ENCODE assay signal across 14 cellular contexts in genomic region chr15:29039466-29040366, GRCh38.
DNase-seq lines count a peak whose midpoint lies in the region; ATAC-seq and TF ChIP-seq lines count a peak whose summit lies in the region.
"Had no signal": no experiment of that assay in that cellular context is flagged by ENCODE, and none has a peak within 500 bp of the region (broad histone marks: within the 10 kb centered on the region; RNA-seq: fewer than 3 reads in every experiment).

No MANE protein-coding gene starts in this region.

- H3K27me3 ChIP-seq in iPS-18a (ENCODE audit: control insufficient read depth, insufficient read depth, low read length) (no peaks in the 10 kb centered on the region), foreskin keratinocyte (no peaks in the 10 kb centered on the region)
- H3K27me3 ChIP-seq: body of pancreas had no signal

- no peaks in the 10 kb centered on the region for H3K9me3 Mint-ChIP-seq in activated T-cell treated with anti-CD3 and anti-CD28 coated beads, Interleukin-2, amount 50 U/mL, for 72 hours
- H3K9me3 Mint-ChIP-seq in stimulated activated naive CD8-positive, alpha-beta T cell treated with anti-CD3 and anti-CD28 coated beads, Interleukin-15, amount 100 ng/mL, for 72 hours: no peaks in the 10 kb centered on the region
- H3K9me3 Mint-ChIP-seq: IgD-negative memory B cell had no signal

- no peak for TF ChIP-seq CTCF in foreskin keratinocyte (conservative IDR thresholded peaks at IDR 0.05)

- no peak overlapping the region for H3K4me3 ChIP-seq in iPS-18a (ENCODE audit: low read length)
- H3K4me3 ChIP-seq: body of pancreas, SK-N-MC had no signal

- peaks cover 3 to 5% of the 10 kb centered on the region in 2 donors for H3K36me3 Mint-ChIP-seq in activated T-cell treated with anti-CD3 and anti-CD28 coated beads, Interleukin-2, amount 50 U/mL, for 72 hours (ENCODE audit: insufficient read depth in 2 of 2)
- H3K36me3 Mint-ChIP-seq: IgD-negative memory B cell had no signal

- H3K4me1 ChIP-seq in iPS-18a (ENCODE audit: control insufficient read depth, low read depth, low read length) (peaks cover 24% of the 10 kb centered on the region), foreskin keratinocyte (no peaks in the 10 kb centered on the region)

- H3K4me1 Mint-ChIP-seq in activated T-cell treated with anti-CD3 and anti-CD28 coated beads, Interleukin-2, amount 50 U/mL, for 72 hours (ENCODE audit: low read depth): peaks cover 48% of the 10 kb centered on the region
- H3K4me1 Mint-ChIP-seq in stimulated activated naive CD8-positive, alpha-beta T cell treated with anti-CD3 and anti-CD28 coated beads, Interleukin-15, amount 100 ng/mL, for 72 hours: peaks cover 92% of the 10 kb centered on the region
- H3K4me1 Mint-ChIP-seq: IgD-negative memory B cell had no signal

- peak overlapping the region; percentile 57 to 87 for H3K4me3 Mint-ChIP-seq in activated T-cell treated with anti-CD3 and anti-CD28 coated beads, Interleukin-2, amount 50 U/mL, for 72 hours
- peak overlapping the region; percentile 49 to 72 for H3K4me3 Mint-ChIP-seq in stimulated activated naive CD8-positive, alpha-beta T cell treated with anti-CD3 and anti-CD28 coated beads, Interleukin-15, amount 100 ng/mL, for 72 hours

- H3K27ac Mint-ChIP-seq in activated T-cell treated with anti-CD3 and anti-CD28 coated beads, Interleukin-2, amount 50 U/mL, for 72 hours: peak overlapping the region; percentile 72
- peak overlapping the region in 1 of 2 donors; percentile 22 for H3K27ac Mint-ChIP-seq in stimulated activated naive CD8-positive, alpha-beta T cell treated with anti-CD3 and anti-CD28 coated beads, Interleukin-15, amount 100 ng/mL, for 72 hours
- H3K27ac Mint-ChIP-seq: IgD-negative memory B cell had no signal

- DNase-seq in stimulated activated CD4-positive, alpha-beta T cell treated with anti-CD3 and anti-CD28 coated beads, Interleukin-12 subunit alpha, Interleukin-12 subunit beta, amount 100 ng/mL, for 48 hours (ENCODE audit: low read depth in 2 of 3, low spot score in 1 of 3): peak in 2 of 3 donors; percentile 12 to 22
- no peak for DNase-seq in stimulated activated CD4-positive, alpha-beta T cell treated with anti-CD3 and anti-CD28 coated beads, Interleukin-4, amount 100 ng/mL, for 1 hour
- peak; percentile 50 to 56 for DNase-seq in activated T-cell treated with anti-CD3 and anti-CD28 coated beads, Interleukin-2, amount 50 U/mL, for 72 hours
- peak; percentile 57 to 58 for DNase-seq in stimulated activated naive CD8-positive, alpha-beta T cell treated with anti-CD3 and anti-CD28 coated beads, Interleukin-15, amount 100 ng/mL, for 72 hours
- no peak for DNase-seq in NCI-H82 (lab: John Stamatoyannopoulos, UW)
- no peak for DNase-seq in NCI-H2196 (lab: John Stamatoyannopoulos, UW; ENCODE audit: unreplicated experiment)
- DNase-seq in foreskin keratinocyte: no peak
- DNase-seq: body of pancreas, mammary epithelial cell, NCI-H1417 had no signal

- H3K36me3 ChIP-seq in iPS-18a (ENCODE audit: control insufficient read depth, low read depth, low read length): no peaks in the 10 kb centered on the region

- H3K9ac ChIP-seq in iPS-18a (ENCODE audit: low read length): peak overlapping the region; percentile 29

- ATAC-seq in activated T-cell treated with anti-CD3 and anti-CD28 coated beads, Interleukin-2, amount 50 U/mL, for 72 hours (replicated peaks in 1 of 2): peak; percentile 92 to 95
- peak; percentile 97 for ATAC-seq in stimulated activated naive CD8-positive, alpha-beta T cell treated with anti-CD3 and anti-CD28 coated beads, Interleukin-15, amount 100 ng/mL, for 72 hours
- ATAC-seq in foreskin keratinocyte: no peak
- ATAC-seq: body of pancreas had no signal

- no peaks in the 10 kb centered on the region for H3K27me3 Mint-ChIP-seq in activated T-cell treated with anti-CD3 and anti-CD28 coated beads, Interleukin-2, amount 50 U/mL, for 72 hours (ENCODE audit: low read depth)
- no peaks in the 10 kb centered on the region for H3K27me3 Mint-ChIP-seq in stimulated activated naive CD8-positive, alpha-beta T cell treated with anti-CD3 and anti-CD28 coated beads, Interleukin-15, amount 100 ng/mL, for 72 hours
- H3K27me3 Mint-ChIP-seq: IgD-negative memory B cell had no signal

- H3K27ac ChIP-seq in iPS-18a (ENCODE audit: low read length) (peak overlapping the region; percentile 7), foreskin keratinocyte (no peak overlapping the region)
- H3K27ac ChIP-seq: body of pancreas, SK-N-MC, VCaP had no signal

- no peaks in the 10 kb centered on the region for H3K9me3 ChIP-seq in iPS-18a (ENCODE audit: control insufficient read depth, low read depth, low read length)
- H3K9me3 ChIP-seq: body of pancreas had no signal

Comparison
In these comparisons a context has a peak if more than half of its experiments do, and no peak if none do; other contexts are left out.
1. DNase-seq: peak in stimulated activated CD4-positive, alpha-beta T cell treated with anti-CD3 and anti-CD28 coated beads, Interleukin-12 subunit alpha, Interleukin-12 subunit beta, amount 100 ng/mL, for 48 hours (2 of 3), activated T-cell treated with anti-CD3 and anti-CD28 coated beads, Interleukin-2, amount 50 U/mL, for 72 hours (2 of 2) and stimulated activated naive CD8-positive, alpha-beta T cell treated with anti-CD3 and anti-CD28 coated beads, Interleukin-15, amount 100 ng/mL, for 72 hours (2 of 2); none in stimulated activated CD4-positive, alpha-beta T cell treated with anti-CD3 and anti-CD28 coated beads, Interleukin-4, amount 100 ng/mL, for 1 hour (single experiment), NCI-H82 (single experiment), NCI-H2196 (single experiment) and foreskin keratinocyte (0 of 2).